ENCODE assay signal across 20 cellular contexts in genomic region chr11:130344846-130345245, GRCh38. TPM values are rescaled to one million over a fixed set of nuclear protein-coding genes. Genes with fewer than 3 reads are reported as not detected.
A peak's percentile ranks its signal among the peaks of the same experiment; 100 is the strongest.
DNase-seq lines count a peak whose midpoint lies in the region; ATAC-seq lines count a peak whose summit lies in the region.
"Had no signal": no experiment of that assay in that cellular context is flagged by ENCODE, and none has a peak within 500 bp of the region (broad histone marks: within the 10 kb centered on the region; RNA-seq: fewer than 3 reads in every experiment).

No MANE protein-coding gene starts in this region.

- peak overlapping the region; percentile 51 for H3K27ac Mint-ChIP-seq in activated CD8-positive, alpha-beta memory T cell treated with anti-CD3 and anti-CD28 coated beads, Interleukin-2, amount 10 ng/mL, durations not matched to agents 7 days and 5 days
- H3K27ac Mint-ChIP-seq: B cell; CD8-positive, alpha-beta T cell; GM23338; H9 had no signal

- H3K4me1 ChIP-seq in SJCRH30: no peaks in the 10 kb centered on the region
- H3K4me1 ChIP-seq: BLaER1 had no signal

- H3K9me3 ChIP-seq in SJCRH30 (replicated peaks): no peaks in the 10 kb centered on the region

- no peak overlapping the region for H3K4me3 Mint-ChIP-seq in activated CD8-positive, alpha-beta memory T cell treated with anti-CD3 and anti-CD28 coated beads, Interleukin-2, amount 10 ng/mL, durations not matched to agents 7 days and 5 days
- H3K4me3 Mint-ChIP-seq: B cell; CD4-positive, CD25-positive, alpha-beta regulatory T cell; CD8-positive, alpha-beta T cell; GM23338; H9 had no signal

- CTCF ChIA-PET in activated CD8-positive, alpha-beta memory T cell treated with anti-CD3 and anti-CD28 coated beads, Interleukin-2, amount 10 ng/mL, durations not matched to agents 7 days and 5 days (lab: Charles Lee): interaction anchor here (1.2 kb wide), 1 partner anchor 26 kb away, joined by 6 read pairs; no protein-coding TSS in a partner anchor

- no peak overlapping the region for H3K4me3 ChIP-seq in SJCRH30
- H3K4me3 ChIP-seq: BLaER1, GM23338 had no signal

- no peaks in the 10 kb centered on the region for H3K27me3 Mint-ChIP-seq in activated CD8-positive, alpha-beta memory T cell treated with anti-CD3 and anti-CD28 coated beads, Interleukin-2, amount 10 ng/mL, durations not matched to agents 7 days and 5 days
- H3K27me3 Mint-ChIP-seq: B cell; CD4-positive, CD25-positive, alpha-beta regulatory T cell had no signal

- H3K27me3 ChIP-seq in SJCRH30: no peaks in the 10 kb centered on the region
- H3K27me3 ChIP-seq: BLaER1 had no signal

- H3K36me3 Mint-ChIP-seq in activated CD8-positive, alpha-beta memory T cell treated with anti-CD3 and anti-CD28 coated beads, Interleukin-2, amount 10 ng/mL, durations not matched to agents 7 days and 5 days: peaks cover 20% of the 10 kb centered on the region
- H3K36me3 Mint-ChIP-seq: CD4-positive, CD25-positive, alpha-beta regulatory T cell had no signal

- in situ Hi-C loops in SK-MEL-5 (cut with HindIII; ENCODE audit: low pct_unique_long_range_greater_than_20kb, low sequenced_read_pairs): no loop called here

- peaks cover 16% of the 10 kb centered on the region for H3K4me1 Mint-ChIP-seq in activated CD8-positive, alpha-beta memory T cell treated with anti-CD3 and anti-CD28 coated beads, Interleukin-2, amount 10 ng/mL, durations not matched to agents 7 days and 5 days
- H3K4me1 Mint-ChIP-seq: B cell, GM23338, H9 had no signal

- no peak for ATAC-seq in activated CD8-positive, alpha-beta memory T cell treated with anti-CD3 and anti-CD28 coated beads, Interleukin-2, amount 10 ng/mL, durations not matched to agents 7 days and 5 days
- ATAC-seq in left lobe of liver: no peak
- ATAC-seq: CD8-positive, alpha-beta T cell; GM23338; HCT116 had no signal

- peaks cover 8% of the 10 kb centered on the region for H3K9me3 Mint-ChIP-seq in activated CD8-positive, alpha-beta memory T cell treated with anti-CD3 and anti-CD28 coated beads, Interleukin-2, amount 10 ng/mL, durations not matched to agents 7 days and 5 days (ENCODE audit: low read depth)

- no peak overlapping the region for H3K27ac ChIP-seq in SJCRH30
- H3K27ac ChIP-seq: 22Rv1, BLaER1, C4-2B had no signal

- no peak for DNase-seq in activated CD8-positive, alpha-beta memory T cell treated with anti-CD3 and anti-CD28 coated beads, Interleukin-2, amount 10 ng/mL, durations not matched to agents 7 days and 5 days
- DNase-seq in activated CD8-positive, alpha-beta memory T cell treated with anti-CD3 and anti-CD28 coated beads, Interleukin-2, amount 50 U/mL, for 48 hours: no peak
- peak; percentile 32 for DNase-seq in SK-MEL-5 (ENCODE audit: low read depth, low spot score)
- peak; percentile 56 for DNase-seq in kidney tubule cell (ENCODE audit: low spot score)
- DNase-seq in NCI-H2029 (lab: John Stamatoyannopoulos, UW): no peak
- DNase-seq in SJCRH30: no peak
- DNase-seq in left lobe of liver (ENCODE audit: low spot score): no peak
- DNase-seq: Calu3; CD4-positive, CD25-positive, alpha-beta regulatory T cell; CD8-positive, alpha-beta T cell; DMS53; DMS79 treated with DMSO at 0.1 percent for 48 hours; GF-D8; H9 had no signal

- no peaks in the 10 kb centered on the region for H3K36me3 ChIP-seq in SJCRH30
- H3K36me3 ChIP-seq: BLaER1 had no signal

RNA-seq across cellular contexts. Expression of gene ZBTB44, which starts 30.1 kb away (rescaled TPM):
- 10 to 100 TPM; 36.9 to 41.7 TPM for total RNA-seq in activated CD8-positive, alpha-beta memory T cell treated with anti-CD3 and anti-CD28 coated beads, Interleukin-2, amount 10 ng/mL, durations not matched to agents 7 days and 5 days
- 16.3 and 19.7 TPM in 2 replicates for total RNA-seq in SK-MEL-5 (2014; rRNA removed; shearing (Covaris generic))
- 6.4 and 9.1 TPM in 2 replicates for polyA plus RNA-seq in SK-MEL-5 (2015; cell fraction: cytosol; rRNA removed)
- 14.2 and 17.3 TPM in 2 replicates for polyA plus RNA-seq in SK-MEL-5 (2015; cell fraction: nucleus; rRNA removed)
- 29.7 and 30.3 TPM in 2 replicates for total RNA-seq in SJCRH30 (2014; rRNA removed; shearing (Covaris generic))
- 17.1 TPM for total RNA-seq in left lobe of liver

Comparison
In these comparisons a context has a peak if more than half of its experiments do, and no peak if none do; other contexts are left out.
1. DNase-seq: peak in SK-MEL-5 (single experiment) and kidney tubule cell (single experiment); none in activated CD8-positive, alpha-beta memory T cell treated with anti-CD3 and anti-CD28 coated beads, Interleukin-2, amount 10 ng/mL, durations not matched to agents 7 days and 5 days (single experiment), activated CD8-positive, alpha-beta memory T cell treated with anti-CD3 and anti-CD28 coated beads, Interleukin-2, amount 50 U/mL, for 48 hours (single experiment), NCI-H2029 (single experiment), SJCRH30 (0 of 2) and left lobe of liver (single experiment).